9 cellular contexts compared by ENCODE assay signal in genomic region chr14:23605931-23606585, GRCh38. TPM values are rescaled to one million over a fixed set of nuclear protein-coding genes. Genes with fewer than 3 reads are reported as not detected.
DNase-seq lines count a peak whose midpoint lies in the region; ATAC-seq and TF ChIP-seq lines count a peak whose summit lies in the region.
"Had no signal": no experiment of that assay in that cellular context is flagged by ENCODE, and none has a peak within 500 bp of the region (broad histone marks: within the 10 kb centered on the region; RNA-seq: fewer than 3 reads in every experiment).

No MANE protein-coding gene starts in this region.

- H3K4me1 Mint-ChIP-seq in chondrocyte (ENCODE audit: low read depth), result peaks cover 9% of the 10 kb centered on the region

- DNase-seq in chondrocyte (ENCODE audit: low spot score), result no peak
- DNase-seq in NCI-H526 (lab: John Stamatoyannopoulos, UW), result no peak
- no peak for DNase-seq in SJCRH30
- no peak for DNase-seq in SK-N-DZ (ENCODE audit: low spot score)
- DNase-seq in NCI-H524 treated with DMSO at 0.1 percent for 48 hours (lab: John Stamatoyannopoulos, UW), result no peak
- DNase-seq: NCI-H187 treated with DMSO at 0.1 percent for 48 hours had no signal

- ATAC-seq in GM18519 (IDR thresholded peaks at IDR 0.05; ENCODE audit: low FRiP score, unreplicated experiment), result peak; percentile 84
- peak; percentile 86 for ATAC-seq in GM21367 (IDR thresholded peaks at IDR 0.05; ENCODE audit: unreplicated experiment)
- ATAC-seq in HG03159 (IDR thresholded peaks at IDR 0.05; ENCODE audit: unreplicated experiment), result peak; percentile 81

- H3K4me3 ChIP-seq in SJCRH30, result no peak overlapping the region

- H3K4me1 ChIP-seq in SJCRH30, result no peaks in the 10 kb centered on the region

- no peak overlapping the region for H3K27ac ChIP-seq in SJCRH30

- no peak for TF ChIP-seq CTCF in chondrocyte (IDR thresholded peaks at IDR 0.05)

- H3K36me3 ChIP-seq in SJCRH30, result no peaks in the 10 kb centered on the region

- H3K9me3 ChIP-seq in SJCRH30 (replicated peaks), result no peaks in the 10 kb centered on the region

- H3K27me3 Mint-ChIP-seq in chondrocyte (ENCODE audit: low read depth), result peaks cover 9% of the 10 kb centered on the region

- H3K9me3 Mint-ChIP-seq in chondrocyte (ENCODE audit: low read depth), result no peaks in the 10 kb centered on the region

- H3K36me3 Mint-ChIP-seq in chondrocyte (ENCODE audit: low read depth), result no peaks in the 10 kb centered on the region

- no peak overlapping the region for H3K4me3 Mint-ChIP-seq in chondrocyte (ENCODE audit: unreplicated experiment)

- H3K27me3 ChIP-seq in SJCRH30, result 0 out of 2 replicates have a peak, but pooled peaks cover 2% of the 10 kb centered on the region

- peak overlapping the region; percentile 13 for H3K27ac Mint-ChIP-seq in chondrocyte (ENCODE audit: unreplicated experiment)

RNA-seq across cellular contexts. Expression of gene JPH4, which starts 27.5 kb away (rescaled TPM):
- total RNA-seq in chondrocyte, result 0.20 TPM in 1 of 3 replicates, not detected in the others
- 0.10 TPM in 2 replicates for total RNA-seq in SJCRH30 (2014; rRNA removed; shearing (Covaris generic))
- polyA plus RNA-seq in SK-N-DZ (2014; cell fraction: cytosol; rRNA removed), result 22.3 and 34.8 TPM in 2 replicates
- polyA plus RNA-seq in SK-N-DZ (2014; cell fraction: nucleus; rRNA removed), result 32.7 and 37.2 TPM in 2 replicates

RNA-seq across cellular contexts. Expression of gene DHRS2, which starts 30.1 kb away (rescaled TPM):
- total RNA-seq in chondrocyte, result not detected in 3 replicates
- 0.84 and 0.99 TPM in 2 replicates for total RNA-seq in SJCRH30 (2014; rRNA removed; shearing (Covaris generic))
- 2.7 and 5.0 TPM in 2 replicates for polyA plus RNA-seq in SK-N-DZ (2014; cell fraction: cytosol; rRNA removed)
- polyA plus RNA-seq in SK-N-DZ (2014; cell fraction: nucleus; rRNA removed), result 2.2 and 3.3 TPM in 2 replicates

RNA-seq across cellular contexts. Expression of gene AP1G2, which starts 38.5 kb away (rescaled TPM):
- total RNA-seq in chondrocyte, result 16.4 to 27.3 TPM (median 18.5 TPM) in 3 replicates
- total RNA-seq in SJCRH30 (2014; rRNA removed; shearing (Covaris generic)), result not detected in 2 replicates
- polyA plus RNA-seq in SK-N-DZ (2014; cell fraction: cytosol; rRNA removed), result 16.5 and 29.8 TPM in 2 replicates
- 352 and 499 TPM in 2 replicates for polyA plus RNA-seq in SK-N-DZ (2014; cell fraction: nucleus; rRNA removed)

RNA-seq across cellular contexts. Expression of gene THTPA, which starts 50.0 kb away (rescaled TPM):
- 11.8 to 21.6 TPM (median 12.3 TPM) in 3 replicates for total RNA-seq in chondrocyte
- total RNA-seq in SJCRH30 (2014; rRNA removed; shearing (Covaris generic)), result 12.3 and 14.9 TPM in 2 replicates
- polyA plus RNA-seq in SK-N-DZ (2014; cell fraction: cytosol; rRNA removed), result 28.8 and 33.0 TPM in 2 replicates
- 19.2 and 20.1 TPM in 2 replicates for polyA plus RNA-seq in SK-N-DZ (2014; cell fraction: nucleus; rRNA removed)

RNA-seq across cellular contexts. Expression of gene ZFHX2, which starts 54.5 kb away (rescaled TPM):
- 5.9 to 11.8 TPM (median 9.8 TPM) in 3 replicates for total RNA-seq in chondrocyte
- total RNA-seq in SJCRH30 (2014; rRNA removed; shearing (Covaris generic)), result 0.04 and 0.05 TPM in 2 replicates
- 0.60 and 0.78 TPM in 2 replicates for polyA plus RNA-seq in SK-N-DZ (2014; cell fraction: cytosol; rRNA removed)
- 0.12 and 2.2 TPM in 2 replicates for polyA plus RNA-seq in SK-N-DZ (2014; cell fraction: nucleus; rRNA removed)

Comparison
In these comparisons a context has a peak if more than half of its experiments do, and no peak if none do; other contexts are left out.
1. RNA of gene AP1G2, which starts 38.5 kb away (total RNA-seq): 16.4 to 27.3 TPM in chondrocyte; not detected in SJCRH30; every median in the first group is over 10 times any median in the second.
2. Peak in every context shown above with its lines, with median percentiles within 50 percentile points of each other: ATAC-seq.